Comparison of ENCODE assay signal across 2 cellular contexts in genomic region chr4:13983189-13983790, GRCh38.
A peak's percentile ranks its signal among the peaks of the same experiment; 100 is the strongest.
TF ChIP-seq lines count a peak whose summit lies in the region.

No MANE protein-coding gene starts in this region.

TF ChIP-seq in A549, 52 proteins besides CTCF, POLR2A, EP300 and RAD21:
- TF ChIP-seq REST (IDR thresholded peaks at IDR 0.05) (no peak), KDM1A (IDR thresholded peaks at IDR 0.05; ENCODE audit: low read depth) (no peak), CBX2 (IDR thresholded peaks at IDR 0.05; ENCODE audit: borderline replicate concordance, low read depth) (no peak), TFCP2L1 (CRISPR knock-in tag; IDR thresholded peaks at IDR 0.05) (no peak), NR3C1 (IDR thresholded peaks at IDR 0.05) (no peak), BCL3 (IDR thresholded peaks at IDR 0.05) (no peak), SMC3 (IDR thresholded peaks at IDR 0.05) (no peak), EHMT2 (IDR thresholded peaks at IDR 0.05; ENCODE audit: low read depth) (no peak), PHF8 (IDR thresholded peaks at IDR 0.05; ENCODE audit: borderline replicate concordance, low read depth) (no peak), MAX (IDR thresholded peaks at IDR 0.05) (no peak), TP53 (CRISPR knock-in tag; IDR thresholded peaks at IDR 0.05) (no peak), HMGXB4 (CRISPR knock-in tag; IDR thresholded peaks at IDR 0.05; ENCODE audit: borderline replicate concordance) (no peak), ZSCAN20 (CRISPR knock-in tag; IDR thresholded peaks at IDR 0.05) (no peak), FOXS1 (CRISPR knock-in tag; IDR thresholded peaks at IDR 0.05) (no peak), CBX8 (IDR thresholded peaks at IDR 0.05) (no peak), ZFP36 (IDR thresholded peaks at IDR 0.05; ENCODE audit: borderline replicate concordance, partially characterized antibody) (no peak), JUN (IDR thresholded peaks at IDR 0.05) (no peak)

TF ChIP-seq in HepG2, 621 proteins besides CTCF, POLR2A, EP300 and RAD21 (continued from another document):
- TF ChIP-seq MYPOP (CRISPR knock-in tag; IDR thresholded peaks at IDR 0.05): no peak
- TF ChIP-seq HNF1A (IDR thresholded peaks at IDR 0.05; ENCODE audit: low read depth): no peak
- TF ChIP-seq HNF1A (CRISPR knock-in tag; IDR thresholded peaks at IDR 0.05; ENCODE audit: borderline replicate concordance): peak; percentile 35; the same call in 1 of the 2 replicates
- no peak for TF ChIP-seq SIN3A (IDR thresholded peaks at IDR 0.05; ENCODE audit: borderline replicate concordance, low read depth, low read length)
- TF ChIP-seq ZNF747 (CRISPR knock-in tag; IDR thresholded peaks at IDR 0.05; ENCODE audit: borderline replicate concordance): no peak
- TF ChIP-seq ARID5B (CRISPR knock-in tag; IDR thresholded peaks at IDR 0.05): 0 out of 2 replicates have a peak, but pooled peaks have one; percentile 20
- TF ChIP-seq HOXA5 (CRISPR knock-in tag; IDR thresholded peaks at IDR 0.05): no peak
- TF ChIP-seq ZNF674 (CRISPR knock-in tag; IDR thresholded peaks at IDR 0.05; ENCODE audit: low read depth): no peak
- TF ChIP-seq SOX13 (IDR thresholded peaks at IDR 0.05): no peak
- peak in 1 of 2 experiments; percentile 45; a peak in 1 of 4 replicates for TF ChIP-seq SOX13 (CRISPR knock-in tag; conservative IDR thresholded peaks at IDR 0.05 in 1 of 2, IDR thresholded peaks at IDR 0.05 in 1 of 2)
- no peak for TF ChIP-seq TBX2 (CRISPR knock-in tag; IDR thresholded peaks at IDR 0.05; ENCODE audit: borderline replicate concordance)
- no peak for TF ChIP-seq GABPB1 (CRISPR knock-in tag; IDR thresholded peaks at IDR 0.05)
- no peak for TF ChIP-seq TCF7 (IDR thresholded peaks at IDR 0.05; ENCODE audit: low read depth)
- TF ChIP-seq ZHX2 (IDR thresholded peaks at IDR 0.05; ENCODE audit: low read depth): no peak
- no peak for TF ChIP-seq ZHX2 (CRISPR knock-in tag; IDR thresholded peaks at IDR 0.05; ENCODE audit: borderline replicate concordance)
- no peak for TF ChIP-seq KDM6A (CRISPR knock-in tag; IDR thresholded peaks at IDR 0.05; ENCODE audit: low read depth)
- no peak for TF ChIP-seq SMAD3 (CRISPR knock-in tag; IDR thresholded peaks at IDR 0.05)
- TF ChIP-seq BCL6 (CRISPR knock-in tag; IDR thresholded peaks at IDR 0.05): 0 out of 2 replicates have a peak, but pooled peaks have one; percentile 15
- peak; percentile 55 for TF ChIP-seq HNF4A (CRISPR knock-in tag; IDR thresholded peaks at IDR 0.05)
- peak; percentile 21; the same call in 1 of the 2 replicates for TF ChIP-seq HNF4G (IDR thresholded peaks at IDR 0.05; ENCODE audit: borderline replicate concordance, low read depth, low read length)
- TF ChIP-seq HNF4G (CRISPR knock-in tag; IDR thresholded peaks at IDR 0.05; ENCODE audit: borderline replicate concordance, low read depth): no peak
- TF ChIP-seq ZNF766 (CRISPR knock-in tag; IDR thresholded peaks at IDR 0.05; ENCODE audit: borderline replicate concordance): no peak
- TF ChIP-seq ATAD3A (CRISPR knock-in tag; IDR thresholded peaks at IDR 0.05): no peak
- TF ChIP-seq TSC22D2 (CRISPR knock-in tag; IDR thresholded peaks at IDR 0.05; ENCODE audit: borderline replicate concordance): no peak
- TF ChIP-seq ZNF33B (CRISPR knock-in tag; IDR thresholded peaks at IDR 0.05): no peak
- TF ChIP-seq MIER3 (CRISPR knock-in tag; IDR thresholded peaks at IDR 0.05; ENCODE audit: borderline replicate concordance): no peak
- no peak for TF ChIP-seq ZBTB21 (CRISPR knock-in tag; IDR thresholded peaks at IDR 0.05)
- no peak for TF ChIP-seq ELF1 (CRISPR knock-in tag; IDR thresholded peaks at IDR 0.05)
